8 cellular contexts compared by ENCODE assay signal in genomic region chr3:100401674-100402036, GRCh38. TPM values are rescaled to one million over a fixed set of nuclear protein-coding genes. Genes with fewer than 3 reads are reported as not detected.
A peak's percentile ranks its signal among the peaks of the same experiment; 100 is the strongest.
DNase-seq lines count a peak whose midpoint lies in the region; ATAC-seq and TF ChIP-seq lines count a peak whose summit lies in the region.

No MANE protein-coding gene starts in this region.

- WGBS in HUES64, result under 1% methylated on average over 23 of the region's 23 CpGs

- H3K4me1 ChIP-seq in HUES64 (ENCODE audit: insufficient read depth, low read length) (peaks cover 14% of the 10 kb centered on the region), mucosa of descending colon (ENCODE audit: low read depth) (peaks cover 32% of the 10 kb centered on the region)

- peak overlapping the region; percentile 85 for H3K4me3 ChIP-seq in HUES64 (ENCODE audit: low read length)
- H3K4me3 ChIP-seq in dorsolateral prefrontal cortex, result peak overlapping the region; percentile 78 to 100 (median 94)
- peak overlapping the region; percentile 82 for H3K4me3 ChIP-seq in mucosa of descending colon

- H3K27me3 ChIP-seq in HUES64 (ENCODE audit: insufficient read depth, low read length) (no peaks in the 10 kb centered on the region), dorsolateral prefrontal cortex (no peaks in the 10 kb centered on the region)

- H3K9ac ChIP-seq in HUES64 (ENCODE audit: low read depth, low read length), result peak overlapping the region; percentile 94

- H3K9me3 ChIP-seq in HUES64 (ENCODE audit: insufficient read depth, low read depth, low read length) (no peaks in the 10 kb centered on the region), mucosa of descending colon (no peaks in the 10 kb centered on the region)

- ATAC-seq in GM21447 (IDR thresholded peaks at IDR 0.05; ENCODE audit: unreplicated experiment) (peak; percentile 12), mucosa of descending colon (peak; percentile 5)

- intact Hi-C loops in dorsolateral prefrontal cortex (cut with DNase I) (loop anchor here (2.0 to 10.0 kb wide), 5 partner anchors 91 to 587 kb away; partner anchors contain the start of genes TBC1D23 (in 2 of the 2), TMEM45A (in 2 of the 2), CMSS1 (in 1 of the 2) and TFG (in 1 of the 2)), mucosa of descending colon (cut with DNase I, micrococcal nuclease) (no loop called here)

- DNase-seq in DMS79 treated with DMSO at 0.1 percent for 48 hours (lab: John Stamatoyannopoulos, UW), result peak; percentile 74
- peak; percentile 10 for DNase-seq in activated CD4-positive, CD25-positive, alpha-beta regulatory T cell treated with anti-CD3 and anti-CD28 coated beads, Interleukin-2, amount 50 U/mL, for 16 hours (ENCODE audit: low read depth, low spot score)
- DNase-seq in dorsolateral prefrontal cortex, result peak; percentile 26 to 66 (median 47)
- peak; percentile 53 to 60 (median 59) for DNase-seq in mucosa of descending colon
- DNase-seq in stimulated activated CD8-positive, alpha-beta memory T cell treated with anti-CD3 and anti-CD28 coated beads, Interleukin-4, amount 100 ng/mL, for 1 hour (ENCODE audit: low read depth in 2 of 2, low spot score in 1 of 2), result peak; percentile 10 to 14
- no peak for DNase-seq in cerebellar nuclear complex (lab: John Stamatoyannopoulos, UW)

- H3K36me3 ChIP-seq in HUES64 (ENCODE audit: insufficient read depth, low read length) (no peaks in the 10 kb centered on the region), mucosa of descending colon (ENCODE audit: low read depth) (no peaks in the 10 kb centered on the region)

- no peak for TF ChIP-seq CTCF in dorsolateral prefrontal cortex (IDR thresholded peaks at IDR 0.05 in 54 of 56, conservative IDR thresholded peaks at IDR 0.05 in 2 of 56; ENCODE audit: low read depth in 1 of 56, partially characterized antibody in 56 of 56)
- no peak for TF ChIP-seq CTCF in mucosa of descending colon (IDR thresholded peaks at IDR 0.05)

- H3K27ac ChIP-seq in HUES64 (ENCODE audit: low read depth, low read length) (peak overlapping the region; percentile 95), dorsolateral prefrontal cortex (peak overlapping the region in 57 of 59 donors; percentile 51 to 95 (median 87))

RNA-seq across cellular contexts. Expression of gene LNP1, which starts 0.3 kb away (rescaled TPM):
- polyA plus RNA-seq in HUES64 (2013, experiment 1 of 2), result 5.2 TPM
- polyA plus RNA-seq in HUES64 (2013, experiment 2 of 2), result 7.0 TPM
- total RNA-seq in dorsolateral prefrontal cortex (10 to 100 TPM in 47 of 120 experiments, 1 to 10 TPM in 73; 4.3 to 16.9 (median 9.5) TPM), mucosa of descending colon (1 to 10 TPM; 1.2 to 1.7 (median 1.3) TPM)

RNA-seq across cellular contexts. Expression of gene TOMM70, which starts 0.8 kb away (rescaled TPM):
- 40.5 TPM for polyA plus RNA-seq in HUES64 (2013, experiment 1 of 2)
- polyA plus RNA-seq in HUES64 (2013, experiment 2 of 2), result 40.6 TPM
- total RNA-seq in dorsolateral prefrontal cortex (10 to 100 TPM; 24.6 to 81.5 (median 58.4) TPM), mucosa of descending colon (10 to 100 TPM; 37.4 to 50.4 (median 44.2) TPM)

Comparison
In these comparisons a context has a peak if more than half of its experiments do, and no peak if none do; other contexts are left out.
1. DNase-seq: peak in DMS79 treated with DMSO at 0.1 percent for 48 hours (single experiment), activated CD4-positive, CD25-positive, alpha-beta regulatory T cell treated with anti-CD3 and anti-CD28 coated beads, Interleukin-2, amount 50 U/mL, for 16 hours (single experiment), dorsolateral prefrontal cortex (10 of 10), mucosa of descending colon (3 of 3) and stimulated activated CD8-positive, alpha-beta memory T cell treated with anti-CD3 and anti-CD28 coated beads, Interleukin-4, amount 100 ng/mL, for 1 hour (2 of 2); none in cerebellar nuclear complex (0 of 2).
2. intact Hi-C loops: an anchor here in dorsolateral prefrontal cortex (2.0 to 10.0 kb wide); none called in mucosa of descending colon.
3. Peak in every context shown above with its lines, with median percentiles within 50 percentile points of each other: H3K4me3 ChIP-seq.